ENCODE assay signal across 25 cellular contexts in genomic region chr1:43449708-43450069, GRCh38. TPM values are rescaled to one million over a fixed set of nuclear protein-coding genes. Genes with fewer than 3 reads are reported as not detected.
DNase-seq lines count a peak whose midpoint lies in the region; ATAC-seq, FAIRE-seq and TF ChIP-seq lines count a peak whose summit lies in the region.
"Had no signal": no experiment of that assay in that cellular context is flagged by ENCODE, and none has a peak within 500 bp of the region (broad histone marks: within the 10 kb centered on the region; RNA-seq: fewer than 3 reads in every experiment).

No MANE protein-coding gene starts in this region.

- H3K4me2 ChIP-seq in HepG2 (ENCODE audit: low read depth, low read length): no peak overlapping the region
- H3K4me2 ChIP-seq: BLaER1 had no signal

- BruUV-seq in HepG2 (replicated peaks; lab: Mats Ljungman, UMichigan): no TSS peak

- H3K4me3 ChIP-seq in right lobe of liver (no peak overlapping the region), HepG2 (replicated peaks in 1 of 3; ENCODE audit: insufficient read depth in 1 of 3, low read depth in 2 of 3, low read length in 3 of 3) (no peak overlapping the region), RWPE2 (ENCODE audit: severe bottlenecking) (no peak overlapping the region)
- H3K4me3 ChIP-seq: BLaER1 had no signal

- no peak overlapping the region for H3K9ac ChIP-seq in HepG2 (ENCODE audit: insufficient read depth, low read depth, low read length)
- H3K9ac ChIP-seq: BLaER1 had no signal

- TF ChIP-seq CTCF in right lobe of liver (IDR thresholded peaks at IDR 0.05) (no peak), HepG2 (CRISPR knock-in tag; IDR thresholded peaks at IDR 0.05) (no peak), RWPE2 (IDR thresholded peaks at IDR 0.05; ENCODE audit: poor library complexity, severe bottlenecking) (no peak), type B pancreatic cell (conservative IDR thresholded peaks at IDR 0.05) (no peak)

- no peak for FAIRE-seq in HepG2 (lab: Jason Lieb, UNC)
- FAIRE-seq: G401.6, GM12892, GM18507, RCC 7860 had no signal

- H3K4me3 Mint-ChIP-seq in type B pancreatic cell: no peak overlapping the region

- no peak overlapping the region for H2AFZ ChIP-seq in HepG2 (ENCODE audit: low read length)

- no peak for ATAC-seq in right lobe of liver
- ATAC-seq in HepG2: no peak
- ATAC-seq in RWPE2 (ENCODE audit: low read depth): no peak
- ATAC-seq in left lobe of liver: no peak
- ATAC-seq: HCT116 had no signal

- H4K20me1 ChIP-seq in HepG2 (ENCODE audit: insufficient read depth, low read length): no peaks in the 10 kb centered on the region
- H4K20me1 ChIP-seq: BLaER1 had no signal

- no CpG with 5 or more reads among the region's 5 CpGs for WGBS in right lobe of liver (ENCODE audit: insufficient coverage, low coverage, low lambda C conversion rate, missing lambda C conversion rate)
- 97% methylated on average over 5 of the region's 5 CpGs for WGBS in HepG2 (ENCODE audit: low lambda C conversion rate)

- peaks cover 2 to 45% (median 11%) of the 10 kb centered on the region in 4 donors for H3K36me3 ChIP-seq in right lobe of liver
- H3K36me3 ChIP-seq in HepG2 (replicated peaks in 1 of 2; ENCODE audit: control insufficient read depth in 1 of 2, insufficient read depth in 2 of 2, low read length in 2 of 2): peaks cover 19 to 35% of the 10 kb centered on the region in 2 experiments; a peak in 4 of 5 replicates
- peaks cover 69% of the 10 kb centered on the region for H3K36me3 ChIP-seq in RWPE2 (ENCODE audit: low read depth)

- TF ChIP-seq POLR2A in right lobe of liver (IDR thresholded peaks at IDR 0.05) (no peak), HepG2 (IDR thresholded peaks at IDR 0.05; ENCODE audit: insufficient read depth in 1 of 2, low read depth in 2 of 2, low read length in 2 of 2) (no peak)

- H3K27ac Mint-ChIP-seq in type B pancreatic cell: no peak overlapping the region
- H3K27ac Mint-ChIP-seq: CD4-positive, alpha-beta T cell had no signal

- TF ChIP-seq EP300 in HepG2 (IDR thresholded peaks at IDR 0.05; ENCODE audit: low read depth in 2 of 2, low read length in 2 of 2) (no peak), HepG2 (CRISPR knock-in tag; IDR thresholded peaks at IDR 0.05; ENCODE audit: borderline replicate concordance) (no peak)

- POLR2A ChIA-PET in HepG2 (lab: Yijun Ruan, JAX): interaction anchor here (1.1 kb wide), 1 partner anchor 200 kb away, joined by 3 read pairs; the partner anchor contains the start of gene KDM4A

- H3K9me3 ChIP-seq in right lobe of liver (no peaks in the 10 kb centered on the region), HepG2 (ENCODE audit: low read length) (no peaks in the 10 kb centered on the region), RWPE2 (ENCODE audit: severe bottlenecking) (no peaks in the 10 kb centered on the region)
- H3K9me3 ChIP-seq: BLaER1 had no signal

- H3K9me3 Mint-ChIP-seq in type B pancreatic cell: no peaks in the 10 kb centered on the region
- H3K9me3 Mint-ChIP-seq: CD4-positive, alpha-beta T cell had no signal

- H3K27ac ChIP-seq in right lobe of liver: no peak overlapping the region
- H3K27ac ChIP-seq in HepG2 (ENCODE audit: extremely low read length, insufficient read depth, low read length): no peak overlapping the region
- peak overlapping the region; percentile 98 for H3K27ac ChIP-seq in RWPE2 (ENCODE audit: poor library complexity, severe bottlenecking)
- H3K27ac ChIP-seq: BLaER1 had no signal

- intact Hi-C loops in right lobe of liver (cut with DNase I): no loop called here
- intact Hi-C loops in HepG2 (cut with micrococcal nuclease; ENCODE audit: unreplicated experiment): no loop called here

- DNase-seq in right lobe of liver: peak in 2 of 3 donors; percentile 19 to 39
- DNase-seq in HepG2 (ENCODE audit: low spot score): no peak
- no peak for DNase-seq in RWPE2 (ENCODE audit: low spot score)
- DNase-seq in left lobe of liver (ENCODE audit: low spot score): peak; percentile 45
- DNase-seq in type B pancreatic cell (ENCODE audit: extremely low spot score, unreplicated experiment): peak; percentile 55
- DNase-seq in cerebellum (ENCODE audit: low spot score): no peak
- DNase-seq in NCI-H69 (lab: John Stamatoyannopoulos, UW): no peak
- no peak for DNase-seq in T-helper 9 cell
- DNase-seq: CD4-positive, alpha-beta T cell; GOT3; Karpas-422; NCI-H1694; NCI-H2081; NCI-H2171; NCI-H345; NCI-H524; NCI-H82; Right ventricle myocardium superior had no signal

- in situ Hi-C loops in HepG2 (cut with HindIII; ENCODE audit: extremely low pct_ligation_motif_present, low pct_unique_long_range_greater_than_20kb): no loop called here

- H3K79me2 ChIP-seq in HepG2 (ENCODE audit: insufficient read depth, low read length): no peaks in the 10 kb centered on the region

- CTCF ChIA-PET in HepG2 (lab: Yijun Ruan, JAX; ENCODE audit: low intra/inter-chr PET ratio, low total read pairs): no interaction called here

- H3K27me3 ChIP-seq in right lobe of liver (no peaks in the 10 kb centered on the region), HepG2 (ENCODE audit: control insufficient read depth in 1 of 2, insufficient read depth in 2 of 2, low read length in 2 of 2) (no peaks in the 10 kb centered on the region), RWPE2 (ENCODE audit: insufficient read depth, poor library complexity, severe bottlenecking) (no peaks in the 10 kb centered on the region)
- H3K27me3 ChIP-seq: BLaER1 had no signal

- peaks cover 29% of the 10 kb centered on the region for H3K4me1 Mint-ChIP-seq in type B pancreatic cell (ENCODE audit: unreplicated experiment)

- H3K4me1 ChIP-seq in right lobe of liver: peaks cover 0 to 33% (median 8%) of the 10 kb centered on the region in 4 donors
- no peaks in the 10 kb centered on the region for H3K4me1 ChIP-seq in HepG2 (ENCODE audit: insufficient read depth, low read length)
- peaks cover 10% of the 10 kb centered on the region for H3K4me1 ChIP-seq in RWPE2 (ENCODE audit: insufficient read depth, poor library complexity, severe bottlenecking)

- H3K27me3 Mint-ChIP-seq in type B pancreatic cell: peaks cover 3% of the 10 kb centered on the region
- H3K27me3 Mint-ChIP-seq: CD4-positive, alpha-beta T cell had no signal

- peaks cover 32% of the 10 kb centered on the region for H3K36me3 Mint-ChIP-seq in type B pancreatic cell

- no peak for TF ChIP-seq RAD21 in HepG2 (CRISPR knock-in tag; IDR thresholded peaks at IDR 0.05)

TF ChIP-seq in HepG2, 621 proteins besides CTCF, POLR2A, EP300 and RAD21 (continues in another document):
- TF ChIP-seq CCAR2 (optimal IDR thresholded peaks at IDR 0.05; ENCODE audit: low read depth, low read length): no peak

RNA-seq across cellular contexts. Expression of gene HYI, which starts 4.0 kb away (rescaled TPM):
- total RNA-seq in right lobe of liver: 10 to 100 TPM; 33.8 to 52.9 (median 41.9) TPM
- not detected in 2 replicates for total RNA-seq in HepG2 (2016; rRNA removed; fragmentation: Illumina TruSeq; extraction: Trizol)
- not detected in 2 replicates for total RNA-seq in HepG2 (2016; cell fraction: cytosol; rRNA removed; fragmentation: Illumina TruSeq; extraction: Trizol; ENCODE audit: low read depth)
- total RNA-seq in HepG2 (2016; cell fraction: insoluble cytoplasmic fraction; rRNA removed; fragmentation: Illumina TruSeq; extraction: Trizol): not detected in 2 replicates
- not detected in 2 replicates for total RNA-seq in HepG2 (2016; cell fraction: membrane; rRNA removed; fragmentation: Illumina TruSeq; extraction: Trizol)
- total RNA-seq in HepG2 (2016; cell fraction: nucleus; rRNA removed; fragmentation: Illumina TruSeq; extraction: Trizol): not detected in 2 replicates
- polyA plus RNA-seq in HepG2 (2011; rRNA removed): not detected in 2 replicates
- polyA plus RNA-seq in HepG2 (2011; cell fraction: cytosol; rRNA removed): not detected in 2 replicates
- not detected in 2 replicates for polyA plus RNA-seq in HepG2 (2011; cell fraction: nucleus; rRNA removed)
- polyA plus RNA-seq in HepG2 (2012): 6.7 and 9.4 TPM in 2 replicates
- not detected in 2 replicates for polyA plus RNA-seq in HepG2 (2016; cell fraction: cytosol; fragmentation: Illumina TruSeq; extraction: Trizol; ENCODE audit: low read depth)
- not detected in 2 replicates for polyA plus RNA-seq in HepG2 (2016; cell fraction: insoluble cytoplasmic fraction; fragmentation: Illumina TruSeq; extraction: Trizol; ENCODE audit: low read depth)
- not detected in 2 replicates for polyA plus RNA-seq in HepG2 (2016; cell fraction: membrane; fragmentation: Illumina TruSeq; extraction: Trizol; ENCODE audit: low read depth)
- polyA plus RNA-seq in HepG2 (2016; cell fraction: nucleus; fragmentation: Illumina TruSeq; extraction: Trizol; ENCODE audit: insufficient read depth, low read depth): not detected in 2 replicates
- polyA minus RNA-seq in HepG2 (2011; rRNA and poly(A)+ RNA removed; ENCODE audit: low replicate concordance): 17.2 TPM in 1 of 2 replicates, not detected in the other
- polyA minus RNA-seq in HepG2 (2011; cell fraction: cytosol; rRNA and poly(A)+ RNA removed): not detected in 2 replicates
- 0.64 TPM in 1 of 2 replicates, not detected in the other for polyA minus RNA-seq in HepG2 (2011; cell fraction: nucleus; rRNA and poly(A)+ RNA removed)
- total RNA-seq in left lobe of liver: 47.1 TPM
- 20.0 and 36.0 TPM in 2 replicates for total RNA-seq in type B pancreatic cell (ENCODE audit: low replicate concordance)
- 28.0 TPM for total RNA-seq in cerebellum
- total RNA-seq: OCI-LY7 had no signal

RNA-seq across cellular contexts. Expression of gene SZT2, which starts 60.0 kb away (rescaled TPM):
- total RNA-seq in right lobe of liver (10 to 100 TPM; 12.7 to 30.4 (median 19.2) TPM), HepG2 (2016; rRNA removed; fragmentation: Illumina TruSeq; extraction: Trizol) (5.6 and 8.0 TPM in 2 replicates), left lobe of liver (21.3 TPM), type B pancreatic cell (ENCODE audit: low replicate concordance) (45.8 and 65.7 TPM in 2 replicates), cerebellum (49.4 TPM)
- 3.8 TPM in 2 replicates for total RNA-seq in HepG2 (2016; cell fraction: cytosol; rRNA removed; fragmentation: Illumina TruSeq; extraction: Trizol; ENCODE audit: low read depth)
- 4.3 and 9.7 TPM in 2 replicates for total RNA-seq in HepG2 (2016; cell fraction: insoluble cytoplasmic fraction; rRNA removed; fragmentation: Illumina TruSeq; extraction: Trizol)
- 3.6 TPM in 2 replicates for total RNA-seq in HepG2 (2016; cell fraction: membrane; rRNA removed; fragmentation: Illumina TruSeq; extraction: Trizol)
- total RNA-seq in HepG2 (2016; cell fraction: nucleus; rRNA removed; fragmentation: Illumina TruSeq; extraction: Trizol): 17.5 and 18.0 TPM in 2 replicates
- polyA plus RNA-seq in HepG2 (2011; rRNA removed): 8.8 and 9.8 TPM in 2 replicates
- 2.2 and 3.1 TPM in 2 replicates for polyA plus RNA-seq in HepG2 (2011; cell fraction: cytosol; rRNA removed)
- polyA plus RNA-seq in HepG2 (2011; cell fraction: nucleus; rRNA removed): 58.1 and 68.7 TPM in 2 replicates
- polyA plus RNA-seq in HepG2 (2012): 7.8 and 8.7 TPM in 2 replicates
- polyA plus RNA-seq in HepG2 (2016; cell fraction: cytosol; fragmentation: Illumina TruSeq; extraction: Trizol; ENCODE audit: low read depth): 0.57 and 0.69 TPM in 2 replicates
- 2.9 and 3.7 TPM in 2 replicates for polyA plus RNA-seq in HepG2 (2016; cell fraction: insoluble cytoplasmic fraction; fragmentation: Illumina TruSeq; extraction: Trizol; ENCODE audit: low read depth)
- 1.2 and 1.3 TPM in 2 replicates for polyA plus RNA-seq in HepG2 (2016; cell fraction: membrane; fragmentation: Illumina TruSeq; extraction: Trizol; ENCODE audit: low read depth)
- 23.7 and 25.9 TPM in 2 replicates for polyA plus RNA-seq in HepG2 (2016; cell fraction: nucleus; fragmentation: Illumina TruSeq; extraction: Trizol; ENCODE audit: insufficient read depth, low read depth)
- polyA minus RNA-seq in HepG2 (2011; rRNA and poly(A)+ RNA removed; ENCODE audit: low replicate concordance): 36.3 and 51.9 TPM in 2 replicates
- 3.5 and 5.0 TPM in 2 replicates for polyA minus RNA-seq in HepG2 (2011; cell fraction: cytosol; rRNA and poly(A)+ RNA removed)
- polyA minus RNA-seq in HepG2 (2011; cell fraction: nucleus; rRNA and poly(A)+ RNA removed): 55.9 and 71.0 TPM in 2 replicates

Comparison
In these comparisons a context has a peak if more than half of its experiments do, and no peak if none do; other contexts are left out.
1. DNase-seq: peak in right lobe of liver (2 of 3), left lobe of liver (single experiment) and type B pancreatic cell (single experiment); none in HepG2 (single experiment), RWPE2 (single experiment), cerebellum (single experiment), NCI-H69 (single experiment) and T-helper 9 cell (single experiment).
2. RNA of gene HYI, which starts 4.0 kb away (total RNA-seq): 47.1 TPM in left lobe of liver (single experiment), 33.8 to 52.9 TPM in right lobe of liver, 20.0 to 36.0 TPM in type B pancreatic cell and 28.0 TPM in cerebellum (single experiment); not detected in HepG2; every median in the first group is over 10 times any median in the second.